ENCODE assay signal across 8 cellular contexts in the genomic region with DNA sequence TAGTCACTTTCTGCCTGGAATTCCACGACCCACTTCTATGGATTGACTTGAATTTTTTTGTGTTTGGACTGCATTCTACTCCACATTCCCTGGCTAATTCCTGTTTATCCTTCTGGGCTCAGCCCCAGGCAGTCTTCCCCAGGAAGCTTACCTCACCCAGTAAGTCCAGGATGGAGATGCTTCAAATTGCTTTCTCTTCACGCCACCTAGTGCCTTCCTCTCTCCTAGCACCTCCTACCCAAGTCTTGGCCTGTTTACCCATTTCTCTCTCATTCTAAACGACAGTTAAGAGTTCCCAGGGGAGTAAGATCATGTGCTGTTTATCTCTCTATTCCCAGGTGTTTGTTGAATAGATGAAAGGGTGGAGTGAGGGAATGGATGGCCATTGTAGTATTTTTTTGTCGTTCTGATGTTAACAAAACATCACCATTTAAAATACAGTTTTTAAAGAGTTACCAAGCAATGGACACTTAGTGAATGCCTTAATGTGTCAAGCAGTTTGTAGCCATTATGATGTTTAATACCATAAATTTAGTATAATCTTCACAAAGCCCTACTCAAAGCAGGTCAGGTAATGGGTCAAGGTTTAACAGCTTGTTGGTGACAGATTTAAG.
DNase-seq lines count a peak whose midpoint lies in the region; ATAC-seq and TF ChIP-seq lines count a peak whose summit lies in the region.

No MANE protein-coding gene starts in this region.

- peaks cover 0 to 2% of the 10 kb centered on the region in 2 donors for H3K9me3 ChIP-seq in neuronal stem cell (replicated peaks in 1 of 2; ENCODE audit: control insufficient read depth in 2 of 2, insufficient read depth in 1 of 2, low read depth in 1 of 2, low read length in 2 of 2)

- no peaks in the 10 kb centered on the region for H3K79me2 ChIP-seq in ACC112 (ENCODE audit: control insufficient read depth, insufficient read depth, low read length, unreplicated experiment)

- no peak overlapping the region for H3K14ac ChIP-seq in neuronal stem cell (ENCODE audit: low read length)

- no peak overlapping the region for H3K4me2 ChIP-seq in neuronal stem cell (ENCODE audit: insufficient read depth, low read length, poor library complexity, severe bottlenecking)

- H2BK12ac ChIP-seq in neuronal stem cell (ENCODE audit: low read length): no peak overlapping the region

- peak overlapping the region; percentile 52 for H2AFZ ChIP-seq in ACC112 (ENCODE audit: low read length, unreplicated experiment)
- H2AFZ ChIP-seq in neuronal stem cell (ENCODE audit: low read length): no peak overlapping the region

- no peak overlapping the region for H3K23ac ChIP-seq in neuronal stem cell (ENCODE audit: low read depth, low read length, poor library complexity)

- no peak overlapping the region for H3K27ac ChIP-seq in ACC112 (ENCODE audit: low read depth, low read length)
- H3K27ac ChIP-seq in neuronal stem cell (replicated peaks; ENCODE audit: low read length): no peak overlapping the region

- no peaks in the 10 kb centered on the region for H3K27me3 Mint-ChIP-seq in T-helper 2 cell treated with Interferon-gamma antibody and Interleukin-4, amounts not matched to agents 5 μg/mL and 100 μg/mL, for 36 hours (ENCODE audit: low read depth)

- H3K9ac ChIP-seq in neuronal stem cell (ENCODE audit: low read depth, low read length, poor library complexity): no peak overlapping the region

- H3K4ac ChIP-seq in neuronal stem cell (ENCODE audit: low read length): no peak overlapping the region

- H3K4me1 Mint-ChIP-seq in T-helper 2 cell treated with Interferon-gamma antibody and Interleukin-4, amounts not matched to agents 5 μg/mL and 100 μg/mL, for 36 hours (ENCODE audit: low read depth): peaks cover 19% of the 10 kb centered on the region

- H4K8ac ChIP-seq in neuronal stem cell (ENCODE audit: low read depth, low read length): no peak overlapping the region

- no peaks in the 10 kb centered on the region for H3K36me3 Mint-ChIP-seq in T-helper 2 cell treated with Interferon-gamma antibody and Interleukin-4, amounts not matched to agents 5 μg/mL and 100 μg/mL, for 36 hours (ENCODE audit: low read depth)

- H3K36me3 ChIP-seq in ACC112 (ENCODE audit: insufficient read depth, low read length) (no peaks in the 10 kb centered on the region), neuronal stem cell (replicated peaks in 1 of 2; ENCODE audit: control insufficient read depth in 2 of 2, insufficient read depth in 2 of 2, low read length in 2 of 2) (no peaks in the 10 kb centered on the region)

- H3K27ac Mint-ChIP-seq in T-helper 2 cell treated with Interferon-gamma antibody and Interleukin-4, amounts not matched to agents 5 μg/mL and 100 μg/mL, for 36 hours: peak overlapping the region; percentile 3

- H3K4me3 Mint-ChIP-seq in T-helper 2 cell treated with Interferon-gamma antibody and Interleukin-4, amounts not matched to agents 5 μg/mL and 100 μg/mL, for 36 hours: peak overlapping the region; percentile 68

- no peaks in the 10 kb centered on the region for H3K9me3 Mint-ChIP-seq in T-helper 2 cell treated with Interferon-gamma antibody and Interleukin-4, amounts not matched to agents 5 μg/mL and 100 μg/mL, for 36 hours

- H3K4me1 ChIP-seq in ACC112 (ENCODE audit: control insufficient read depth, insufficient read depth, low read length, unreplicated experiment) (peaks cover 17% of the 10 kb centered on the region), neuronal stem cell (ENCODE audit: control insufficient read depth in 2 of 2, insufficient read depth in 1 of 2, low read depth in 1 of 2, low read length in 2 of 2) (peaks cover 0 to 2% of the 10 kb centered on the region in 2 donors)

- no peak overlapping the region for H2BK15ac ChIP-seq in neuronal stem cell (ENCODE audit: low read length)

- no peaks in the 10 kb centered on the region for H3K79me1 ChIP-seq in neuronal stem cell (ENCODE audit: low read depth, low read length)

- no peak overlapping the region for H3K18ac ChIP-seq in neuronal stem cell (ENCODE audit: low read length)

- H3K27me3 ChIP-seq in ACC112 (ENCODE audit: insufficient read depth, low read length) (no peaks in the 10 kb centered on the region), neuronal stem cell (ENCODE audit: control insufficient read depth in 3 of 3, insufficient read depth in 3 of 3, low read depth in 1 of 3, low read length in 3 of 3) (peaks cover 0 to 7% (median 0%) of the 10 kb centered on the region in 3 experiments)

- ATAC-seq in HG02678 (IDR thresholded peaks at IDR 0.05; ENCODE audit: unreplicated experiment): peak; percentile 76

- DNase-seq in NCI-H2029 (lab: John Stamatoyannopoulos, UW) (peak; percentile 21), fibroblast of mammary gland (ENCODE audit: low read depth) (peak; percentile 79), neuronal stem cell (ENCODE audit: low spot score) (peak; percentile 40), OCI-M2 (lab: John Stamatoyannopoulos, UW; ENCODE audit: unreplicated experiment) (no peak)
- no peak for DNase-seq in T-helper 2 cell treated with Interferon-gamma antibody and Interleukin-4, amounts not matched to agents 5 μg/mL and 100 μg/mL, for 36 hours (ENCODE audit: low spot score)

- TF ChIP-seq CTCF in GM12872 (IDR thresholded peaks at IDR 0.05; ENCODE audit: insufficient read depth, low read depth, low read length): peak; percentile 80
- TF ChIP-seq CTCF in fibroblast of mammary gland (conservative IDR thresholded peaks at IDR 0.05; ENCODE audit: control insufficient read depth, insufficient read depth, low read depth, low read length): peak; percentile 77

- H4K91ac ChIP-seq in neuronal stem cell (ENCODE audit: low read depth, low read length, poor library complexity): no peak overlapping the region

- H2AK5ac ChIP-seq in neuronal stem cell (ENCODE audit: low read depth, low read length): no peak overlapping the region

- H3K4me3 ChIP-seq in ACC112 (ENCODE audit: low read depth, low read length) (no peak overlapping the region), fibroblast of mammary gland (ENCODE audit: control insufficient read depth, low read depth, low read length) (no peak overlapping the region), neuronal stem cell (ENCODE audit: low read length in 2 of 2) (no peak overlapping the region)

- no CpG with 5 or more reads among the region's 4 CpGs for WGBS in neuronal stem cell (ENCODE audit: extremely low coverage in 2 of 2, insufficient read length in 2 of 2, insufficient replicate concordance in 1 of 2), 2 donors

- H2BK5ac ChIP-seq in neuronal stem cell (ENCODE audit: low read length): no peak overlapping the region

- no peak overlapping the region for H2BK120ac ChIP-seq in neuronal stem cell (ENCODE audit: low read depth, low read length)

Comparison
In these comparisons a context has a peak if more than half of its experiments do, and no peak if none do; other contexts are left out.
1. DNase-seq: peak in NCI-H2029 (single experiment), fibroblast of mammary gland (single experiment) and neuronal stem cell (single experiment); none in T-helper 2 cell treated with Interferon-gamma antibody and Interleukin-4, amounts not matched to agents 5 μg/mL and 100 μg/mL, for 36 hours (single experiment) and OCI-M2 (single experiment).